19 cellular contexts compared by ENCODE assay signal in the genomic region with DNA sequence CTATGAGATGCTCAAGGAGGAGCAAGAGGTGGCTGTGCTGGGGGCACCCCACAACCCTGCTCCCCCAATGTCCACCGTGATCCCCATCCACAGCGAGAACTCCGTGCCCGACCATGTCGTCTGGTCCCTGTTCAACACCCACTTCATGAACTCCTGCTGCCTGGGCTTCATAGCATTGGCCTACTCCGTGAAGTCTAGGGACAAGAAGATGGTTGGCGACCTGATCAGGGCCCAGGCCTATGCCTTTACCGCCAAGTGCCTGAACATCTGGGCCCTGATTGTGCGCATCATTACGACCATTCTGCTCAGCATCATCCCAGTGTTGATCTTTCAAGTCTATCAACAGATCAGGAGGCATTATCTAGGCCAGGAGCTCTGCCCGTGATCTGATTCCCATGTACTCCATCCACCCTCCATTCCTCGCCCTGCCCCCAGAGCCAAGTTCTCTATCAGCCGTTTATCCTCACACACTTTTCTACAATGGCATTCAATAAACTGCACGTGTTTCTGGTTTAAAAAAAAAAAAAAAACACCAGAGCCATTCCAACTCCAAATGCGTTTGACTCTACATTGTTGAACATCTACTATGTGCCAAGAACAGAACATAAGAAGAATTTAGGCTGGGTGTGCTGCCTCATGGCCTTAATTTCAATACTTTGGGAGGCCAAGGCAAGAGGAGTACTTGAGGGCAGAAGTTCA. TPM values are rescaled to one million over a fixed set of nuclear protein-coding genes. Genes with fewer than 3 reads are reported as not detected.
DNase-seq lines count a peak whose midpoint lies in the region; ATAC-seq, FAIRE-seq and TF ChIP-seq lines count a peak whose summit lies in the region.
"Had no signal": no experiment of that assay in that cellular context is flagged by ENCODE, and none has a peak within 500 bp of the region (broad histone marks: within the 10 kb centered on the region; RNA-seq: fewer than 3 reads in every experiment).

No MANE protein-coding gene starts in this region.

- no peak for DNase-seq in stimulated activated naive CD8-positive, alpha-beta T cell treated with anti-CD3 and anti-CD28 coated beads, Interleukin-15, amount 100 ng/mL, for 72 hours
- DNase-seq in astrocyte (ENCODE audit: low read depth) (no peak), mesothelial cell of epicardium (ENCODE audit: low spot score in 2 of 2, unreplicated experiment in 2 of 2) (no peak), smooth muscle cell (lab: John Stamatoyannopoulos, UW; ENCODE audit: unreplicated experiment) (no peak), iPS-NIHi11 (ENCODE audit: low spot score) (no peak)
- DNase-seq: AML-193; CD4-positive, alpha-beta T cell; GF-D8; NCI-H1417; NCI-H1930; NCI-H2171; NCI-H446 treated with DMSO at 0.1 percent for 48 hours; SHP77 had no signal

- no peaks in the 10 kb centered on the region for H3K9me3 Mint-ChIP-seq in stimulated activated naive CD8-positive, alpha-beta T cell treated with anti-CD3 and anti-CD28 coated beads, Interleukin-15, Interleukin-2, amounts not matched to agents 100 ng/mL and 50 ng/mL, for 24 hours
- H3K9me3 Mint-ChIP-seq in stimulated activated naive CD8-positive, alpha-beta T cell treated with anti-CD3 and anti-CD28 coated beads, Interleukin-15, amount 100 ng/mL, for 72 hours: no peaks in the 10 kb centered on the region
- H3K9me3 Mint-ChIP-seq in astrocyte (ENCODE audit: unreplicated experiment): no peaks in the 10 kb centered on the region
- no peaks in the 10 kb centered on the region for H3K9me3 Mint-ChIP-seq in mesothelial cell of epicardium
- H3K9me3 Mint-ChIP-seq: CD4-positive, alpha-beta T cell had no signal

- peaks cover 17% of the 10 kb centered on the region for H3K36me3 Mint-ChIP-seq in stimulated activated naive CD8-positive, alpha-beta T cell treated with anti-CD3 and anti-CD28 coated beads, Interleukin-15, Interleukin-2, amounts not matched to agents 100 ng/mL and 50 ng/mL, for 24 hours (ENCODE audit: low read depth)
- H3K36me3 Mint-ChIP-seq in astrocyte (ENCODE audit: low read depth, unreplicated experiment) (peaks cover 9% of the 10 kb centered on the region), mesothelial cell of epicardium (peaks cover 17% of the 10 kb centered on the region)

- WGBS in smooth muscle cell (ENCODE audit: low lambda C conversion rate): 94% methylated on average over 15 of the region's 15 CpGs

- peaks cover 3% of the 10 kb centered on the region for H3F3A ChIP-seq in smooth muscle cell (ENCODE audit: low read depth)

- no peaks in the 10 kb centered on the region for H3K9me3 ChIP-seq in astrocyte (ENCODE audit: insufficient read depth, low read depth, low read length)
- H3K9me3 ChIP-seq in smooth muscle cell (replicated peaks; ENCODE audit: low read depth): no peaks in the 10 kb centered on the region
- H3K9me3 ChIP-seq: A549 had no signal

- H3K4me2 ChIP-seq in astrocyte (ENCODE audit: low read length) (no peak overlapping the region), smooth muscle cell (no peak overlapping the region)
- H3K4me2 ChIP-seq: A549 had no signal

- H2AFZ ChIP-seq in astrocyte (ENCODE audit: low read depth, low read length) (no peak overlapping the region), smooth muscle cell (ENCODE audit: low read depth) (no peak overlapping the region)

- no peak for FAIRE-seq in astrocyte (lab: Jason Lieb, UNC)
- FAIRE-seq: A549, GM19239, RCC 7860 had no signal

- no peaks in the 10 kb centered on the region for H3K27me3 ChIP-seq in astrocyte (ENCODE audit: insufficient read depth, low read length)
- H3K27me3 ChIP-seq in smooth muscle cell (ENCODE audit: low read depth): no peaks in the 10 kb centered on the region

- H3K27ac Mint-ChIP-seq in stimulated activated naive CD8-positive, alpha-beta T cell treated with anti-CD3 and anti-CD28 coated beads, Interleukin-15, Interleukin-2, amounts not matched to agents 100 ng/mL and 50 ng/mL, for 24 hours: peak overlapping the region; percentile 5
- peak overlapping the region in 1 of 2 donors; percentile 64 for H3K27ac Mint-ChIP-seq in stimulated activated naive CD8-positive, alpha-beta T cell treated with anti-CD3 and anti-CD28 coated beads, Interleukin-15, amount 100 ng/mL, for 72 hours
- H3K27ac Mint-ChIP-seq in astrocyte (ENCODE audit: unreplicated experiment) (peak overlapping the region; percentile 70), mesothelial cell of epicardium (peak overlapping the region; percentile 22)
- H3K27ac Mint-ChIP-seq: CD4-positive, alpha-beta T cell had no signal

- ATAC-seq in stimulated activated naive CD8-positive, alpha-beta T cell treated with anti-CD3 and anti-CD28 coated beads, Interleukin-15, amount 100 ng/mL, for 72 hours: no peak
- no peak for ATAC-seq in GM21825 (IDR thresholded peaks at IDR 0.05; ENCODE audit: unreplicated experiment)
- ATAC-seq in HG03520 (IDR thresholded peaks at IDR 0.05; ENCODE audit: unreplicated experiment): no peak
- ATAC-seq: A549 had no signal

- H3K9ac ChIP-seq in astrocyte (ENCODE audit: low read length) (no peak overlapping the region), smooth muscle cell (ENCODE audit: low read depth) (no peak overlapping the region)

- H4K20me1 ChIP-seq in astrocyte (ENCODE audit: insufficient read depth, low read length) (peaks cover 85% of the 10 kb centered on the region), smooth muscle cell (ENCODE audit: low read depth) (peaks cover 99% of the 10 kb centered on the region)

- no peak overlapping the region for H3K4me3 Mint-ChIP-seq in stimulated activated naive CD8-positive, alpha-beta T cell treated with anti-CD3 and anti-CD28 coated beads, Interleukin-15, Interleukin-2, amounts not matched to agents 100 ng/mL and 50 ng/mL, for 24 hours
- H3K4me3 Mint-ChIP-seq in stimulated activated naive CD8-positive, alpha-beta T cell treated with anti-CD3 and anti-CD28 coated beads, Interleukin-15, amount 100 ng/mL, for 72 hours: no peak overlapping the region
- H3K4me3 Mint-ChIP-seq in astrocyte (ENCODE audit: unreplicated experiment): no peak overlapping the region
- H3K4me3 Mint-ChIP-seq in mesothelial cell of epicardium: no peak overlapping the region
- H3K4me3 Mint-ChIP-seq: CD4-positive, alpha-beta T cell had no signal

- H3K27me3 Mint-ChIP-seq in stimulated activated naive CD8-positive, alpha-beta T cell treated with anti-CD3 and anti-CD28 coated beads, Interleukin-15, Interleukin-2, amounts not matched to agents 100 ng/mL and 50 ng/mL, for 24 hours: no peaks in the 10 kb centered on the region
- no peaks in the 10 kb centered on the region for H3K27me3 Mint-ChIP-seq in stimulated activated naive CD8-positive, alpha-beta T cell treated with anti-CD3 and anti-CD28 coated beads, Interleukin-15, amount 100 ng/mL, for 72 hours
- no peaks in the 10 kb centered on the region for H3K27me3 Mint-ChIP-seq in astrocyte (ENCODE audit: low read depth, unreplicated experiment)
- H3K27me3 Mint-ChIP-seq in mesothelial cell of epicardium (ENCODE audit: low read depth): no peaks in the 10 kb centered on the region
- H3K27me3 Mint-ChIP-seq: CD4-positive, alpha-beta T cell had no signal

- no peak for TF ChIP-seq CTCF in astrocyte (IDR thresholded peaks at IDR 0.05; ENCODE audit: insufficient read depth, low read depth, low read length)
- no peak for TF ChIP-seq CTCF in mesothelial cell of epicardium (IDR thresholded peaks at IDR 0.05; ENCODE audit: unreplicated experiment)
- TF ChIP-seq CTCF in smooth muscle cell (IDR thresholded peaks at IDR 0.05; ENCODE audit: borderline replicate concordance, insufficient read depth, poor library complexity, severe bottlenecking): no peak

- H3K4me3 ChIP-seq in astrocyte (ENCODE audit: insufficient read depth, low read depth, low read length): no peak overlapping the region
- H3K4me3 ChIP-seq in smooth muscle cell: no peak overlapping the region
- H3K4me3 ChIP-seq: A549 had no signal

- peaks cover 19% of the 10 kb centered on the region for H3K4me1 Mint-ChIP-seq in stimulated activated naive CD8-positive, alpha-beta T cell treated with anti-CD3 and anti-CD28 coated beads, Interleukin-15, Interleukin-2, amounts not matched to agents 100 ng/mL and 50 ng/mL, for 24 hours (ENCODE audit: low read depth)
- H3K4me1 Mint-ChIP-seq in stimulated activated naive CD8-positive, alpha-beta T cell treated with anti-CD3 and anti-CD28 coated beads, Interleukin-15, amount 100 ng/mL, for 72 hours: peaks cover 22% of the 10 kb centered on the region
- peaks cover 10% of the 10 kb centered on the region for H3K4me1 Mint-ChIP-seq in astrocyte (ENCODE audit: low read depth, unreplicated experiment)
- no peaks in the 10 kb centered on the region for H3K4me1 Mint-ChIP-seq in mesothelial cell of epicardium

- peaks cover 15% of the 10 kb centered on the region for H3K4me1 ChIP-seq in astrocyte (ENCODE audit: insufficient read depth, low read length)
- no peaks in the 10 kb centered on the region for H3K4me1 ChIP-seq in smooth muscle cell (ENCODE audit: low read depth)

- H3K79me2 ChIP-seq in astrocyte (ENCODE audit: insufficient read depth, low read length): peaks cover 90% of the 10 kb centered on the region
- peaks cover 96% of the 10 kb centered on the region for H3K79me2 ChIP-seq in smooth muscle cell (ENCODE audit: low read depth)

- no peaks in the 10 kb centered on the region for H3K36me3 ChIP-seq in astrocyte (ENCODE audit: insufficient read depth, low read length)
- no peaks in the 10 kb centered on the region for H3K36me3 ChIP-seq in smooth muscle cell (ENCODE audit: low read depth)

- H3K27ac ChIP-seq in astrocyte (ENCODE audit: low read depth, low read length): no peak overlapping the region
- H3K27ac ChIP-seq in smooth muscle cell (ENCODE audit: low read depth): no peak overlapping the region
- H3K27ac ChIP-seq: A549 had no signal

RNA-seq across cellular contexts. Expression of gene ATXN2, which starts 17.5 kb away (rescaled TPM):
- total RNA-seq in astrocyte (58.0 and 63.0 TPM in 2 replicates), mesothelial cell of epicardium (149 to 152 TPM (median 150 TPM) in 3 replicates), smooth muscle cell (26.8 and 29.3 TPM in 2 replicates)
- polyA plus RNA-seq in smooth muscle cell: 39.6 and 46.3 TPM in 2 replicates
